ENCODE assay signal across 16 cellular contexts in genomic region chr1:43919906-43920305, GRCh38. TPM values are rescaled to one million over a fixed set of nuclear protein-coding genes. Genes with fewer than 3 reads are reported as not detected.
"Had no signal": no experiment of that assay in that cellular context is flagged by ENCODE, and none has a peak within 500 bp of the region (broad histone marks: within the 10 kb centered on the region; RNA-seq: fewer than 3 reads in every experiment).

No MANE protein-coding gene starts in this region.

- H3K27me3 Mint-ChIP-seq: central memory CD8-positive, alpha-beta T cell; effector memory CD8-positive, alpha-beta T cell had no signal

- H3K27ac Mint-ChIP-seq: effector memory CD8-positive, alpha-beta T cell had no signal

- H3K4me3 Mint-ChIP-seq: central memory CD8-positive, alpha-beta T cell; effector memory CD8-positive, alpha-beta T cell had no signal

- DNase-seq: activated CD4-positive, alpha-beta T cell treated with anti-CD3 and anti-CD28 coated beads for 1 hour; activated CD4-positive, alpha-beta T cell treated with anti-CD3 and anti-CD28 coated beads, Interleukin-2, amount 50 U/mL, for 48 hours; activated CD8-positive, alpha-beta memory T cell treated with anti-CD3 and anti-CD28 coated beads, Interleukin-2, amount 50 U/mL, for 48 hours; activated naive CD4-positive, alpha-beta T cell treated with Interleukin-2 at 50 U/mL for 16 hours; adrenal gland; effector memory CD8-positive, alpha-beta T cell; kidney; left ventricle myocardium superior; mesenchymal stem cell; ovary; sigmoid colon; stimulated activated CD4-positive, alpha-beta T cell treated with anti-CD3 and anti-CD28 coated beads, Interleukin-12 subunit alpha, Interleukin-12 subunit beta, amount 100 ng/mL, for 4 hours; stimulated activated naive CD4-positive, alpha-beta T cell treated with Interleukin-2 at 50 U/mL for 16 hours; T-helper 2 cell; upper lobe of left lung had no signal

- H3K9me3 Mint-ChIP-seq: central memory CD8-positive, alpha-beta T cell; effector memory CD8-positive, alpha-beta T cell had no signal

RNA-seq across cellular contexts. Expression of gene ARTN, which starts 13.7 kb away (rescaled TPM):
- total RNA-seq: left ventricle myocardium superior had no signal
